In the genomic region with DNA sequence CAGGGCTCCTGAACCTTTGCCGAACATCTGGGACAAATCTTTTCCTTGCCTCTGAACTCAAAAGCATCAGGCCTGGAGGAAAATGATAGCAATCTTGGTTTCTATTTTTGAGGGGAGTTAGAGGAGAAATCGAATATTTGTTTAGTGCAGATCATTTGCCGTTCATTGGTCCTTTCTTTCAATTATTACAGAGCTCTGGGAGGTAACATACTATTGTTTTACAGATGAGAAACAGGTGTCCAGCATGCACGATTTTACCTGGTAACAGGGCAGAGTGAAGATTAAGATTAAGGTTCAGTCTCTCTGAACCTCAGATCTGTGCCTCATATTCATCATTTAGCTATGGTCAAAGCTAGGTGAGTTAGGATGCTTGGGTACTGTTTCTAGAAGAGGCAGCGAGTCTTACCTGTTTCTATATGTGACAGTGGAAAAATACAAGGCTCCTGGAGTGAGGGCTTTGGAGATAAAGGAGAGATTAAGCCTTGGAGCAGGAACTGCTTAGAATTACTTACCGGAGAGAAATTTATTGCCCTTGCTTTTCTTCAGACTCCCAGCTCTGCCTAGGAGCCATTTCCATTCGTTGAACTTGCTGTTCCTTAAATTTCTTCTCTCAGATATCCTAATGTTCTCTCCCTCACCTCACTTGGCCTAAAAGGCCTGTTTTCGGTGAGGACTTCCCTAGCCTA, we compare ENCODE assay signal across 8 cellular contexts. TPM values are rescaled to one million over a fixed set of nuclear protein-coding genes. Genes with fewer than 3 reads are reported as not detected.
DNase-seq lines count a peak whose midpoint lies in the region; ATAC-seq and TF ChIP-seq lines count a peak whose summit lies in the region.

No MANE protein-coding gene starts in this region.

- H3K36me3 ChIP-seq in HUES64 (ENCODE audit: insufficient read depth, low read length): peaks cover 31% of the 10 kb centered on the region
- H3K36me3 ChIP-seq in ectodermal cell (ENCODE audit: control insufficient read depth, insufficient read depth, low read length): peaks cover 9% of the 10 kb centered on the region
- H3K36me3 ChIP-seq in naive thymus-derived CD4-positive, alpha-beta T cell (ENCODE audit: control insufficient read depth in 2 of 3, insufficient read depth in 3 of 3, low read length in 3 of 3): peaks cover 0 to 30% (median 4%) of the 10 kb centered on the region in 3 experiments

- TF ChIP-seq CTCF in AG04449 (IDR thresholded peaks at IDR 0.05; ENCODE audit: insufficient read depth, low read length, missing control alignments): no peak

- intact Hi-C loops in naive thymus-derived CD4-positive, alpha-beta T cell (cut with micrococcal nuclease): no loop called here
- intact Hi-C loops in activated T-helper 2 cell treated with anti-CD3 and anti-CD28 coated beads, Interferon-gamma antibody, Interleukin-2, Interleukin-4, amounts not matched to agents 10 μg/mL and 5 μg/mL and 100 μg/mL, durations not matched to agents 14 hours and 24 hours and 36 hours (cut with micrococcal nuclease): no loop called here

- H3K27ac Mint-ChIP-seq in naive thymus-derived CD4-positive, alpha-beta T cell: peak overlapping the region in 3 of 9 donors; percentile 56 to 91 (median 88)
- H3K27ac Mint-ChIP-seq in activated T-helper 2 cell treated with anti-CD3 and anti-CD28 coated beads, Interferon-gamma antibody, Interleukin-2, Interleukin-4, amounts not matched to agents 10 μg/mL and 5 μg/mL and 100 μg/mL, durations not matched to agents 14 hours and 24 hours and 36 hours: no peak overlapping the region

- DNase-seq in AG04449 (ENCODE audit: low read depth, low spot score) (no peak), NCI-H748 (lab: John Stamatoyannopoulos, UW; ENCODE audit: unreplicated experiment) (no peak), SHP77 treated with DMSO at 0.1 percent for 48 hours (lab: John Stamatoyannopoulos, UW) (no peak)
- no peak for DNase-seq in naive thymus-derived CD4-positive, alpha-beta T cell
- no peak for DNase-seq in activated T-helper 2 cell treated with anti-CD3 and anti-CD28 coated beads, Interferon-gamma antibody, Interleukin-2, Interleukin-4, amounts not matched to agents 10 μg/mL and 5 μg/mL and 100 μg/mL, durations not matched to agents 14 hours and 24 hours and 36 hours (ENCODE audit: low spot score)

- H3K27me3 Mint-ChIP-seq in naive thymus-derived CD4-positive, alpha-beta T cell: no peaks in the 10 kb centered on the region
- H3K27me3 Mint-ChIP-seq in activated T-helper 2 cell treated with anti-CD3 and anti-CD28 coated beads, Interferon-gamma antibody, Interleukin-2, Interleukin-4, amounts not matched to agents 10 μg/mL and 5 μg/mL and 100 μg/mL, durations not matched to agents 14 hours and 24 hours and 36 hours (ENCODE audit: low read depth): no peaks in the 10 kb centered on the region

- ATAC-seq in naive thymus-derived CD4-positive, alpha-beta T cell: no peak
- ATAC-seq in GM21390 (IDR thresholded peaks at IDR 0.05; ENCODE audit: unreplicated experiment): no peak

- H3K4me3 Mint-ChIP-seq in naive thymus-derived CD4-positive, alpha-beta T cell: no peak overlapping the region
- H3K4me3 Mint-ChIP-seq in activated T-helper 2 cell treated with anti-CD3 and anti-CD28 coated beads, Interferon-gamma antibody, Interleukin-2, Interleukin-4, amounts not matched to agents 10 μg/mL and 5 μg/mL and 100 μg/mL, durations not matched to agents 14 hours and 24 hours and 36 hours (ENCODE audit: low read depth): no peak overlapping the region

- H3K9me3 ChIP-seq in HUES64 (ENCODE audit: insufficient read depth, low read depth, low read length) (no peaks in the 10 kb centered on the region), ectodermal cell (ENCODE audit: control insufficient read depth, low read length) (no peaks in the 10 kb centered on the region)
- no peaks in the 10 kb centered on the region for H3K9me3 ChIP-seq in naive thymus-derived CD4-positive, alpha-beta T cell (ENCODE audit: control insufficient read depth in 2 of 3, low read length in 3 of 3)

- H3K4me1 Mint-ChIP-seq in naive thymus-derived CD4-positive, alpha-beta T cell: peaks cover 44 to 60% (median 52%) of the 10 kb centered on the region in 7 donors
- H3K4me1 Mint-ChIP-seq in activated T-helper 2 cell treated with anti-CD3 and anti-CD28 coated beads, Interferon-gamma antibody, Interleukin-2, Interleukin-4, amounts not matched to agents 10 μg/mL and 5 μg/mL and 100 μg/mL, durations not matched to agents 14 hours and 24 hours and 36 hours (ENCODE audit: low read depth): peaks cover 49% of the 10 kb centered on the region

- H3K27me3 ChIP-seq in HUES64 (ENCODE audit: insufficient read depth, low read length) (no peaks in the 10 kb centered on the region), ectodermal cell (ENCODE audit: control insufficient read depth, insufficient read depth, low read length, poor library complexity, severe bottlenecking) (no peaks in the 10 kb centered on the region)
- no peaks in the 10 kb centered on the region for H3K27me3 ChIP-seq in naive thymus-derived CD4-positive, alpha-beta T cell (ENCODE audit: control insufficient read depth in 2 of 2, insufficient read depth in 2 of 2, low read length in 2 of 2)

- H3K36me3 Mint-ChIP-seq in naive thymus-derived CD4-positive, alpha-beta T cell: peaks cover 9 to 34% (median 21%) of the 10 kb centered on the region in 5 donors
- H3K36me3 Mint-ChIP-seq in activated T-helper 2 cell treated with anti-CD3 and anti-CD28 coated beads, Interferon-gamma antibody, Interleukin-2, Interleukin-4, amounts not matched to agents 10 μg/mL and 5 μg/mL and 100 μg/mL, durations not matched to agents 14 hours and 24 hours and 36 hours (ENCODE audit: low read depth): peaks cover 45% of the 10 kb centered on the region

- POLR2A ChIA-PET in AG04449 (lab: Yijun Ruan, JAX): interaction anchor here (0.6 to 1.4 kb wide), 2 partner anchors 17 to 26 kb away, joined by 3 to 5 read pairs; a partner anchor contains a TSS
- POLR2A ChIA-PET in naive thymus-derived CD4-positive, alpha-beta T cell (lab: Charles Lee): interaction anchor here (0.5 to 5.9 kb wide), 5 partner anchors 17 to 1059 kb away, joined by 3 to 74 read pairs (median 9); a partner anchor contains a TSS

- H3K9ac ChIP-seq in HUES64 (ENCODE audit: low read depth, low read length): peak overlapping the region; percentile 90

- peaks cover 0 to 3% (median 0%) of the 10 kb centered on the region in 11 donors for H3K9me3 Mint-ChIP-seq in naive thymus-derived CD4-positive, alpha-beta T cell
- no peaks in the 10 kb centered on the region for H3K9me3 Mint-ChIP-seq in activated T-helper 2 cell treated with anti-CD3 and anti-CD28 coated beads, Interferon-gamma antibody, Interleukin-2, Interleukin-4, amounts not matched to agents 10 μg/mL and 5 μg/mL and 100 μg/mL, durations not matched to agents 14 hours and 24 hours and 36 hours

- peak overlapping the region; percentile 95 for H3K4me3 ChIP-seq in AG04449 (ENCODE audit: low read depth, low read length)
- peak overlapping the region; percentile 84 for H3K4me3 ChIP-seq in HUES64 (ENCODE audit: low read length)
- H3K4me3 ChIP-seq in ectodermal cell (ENCODE audit: insufficient read depth, low read depth, low read length): peak overlapping the region; percentile 60
- peak overlapping the region; percentile 89 for H3K4me3 ChIP-seq in naive thymus-derived CD4-positive, alpha-beta T cell (ENCODE audit: low read length)

- H3K27ac ChIP-seq in HUES64 (ENCODE audit: low read depth, low read length): no peak overlapping the region
- no peak overlapping the region for H3K27ac ChIP-seq in ectodermal cell (ENCODE audit: insufficient read depth, low read depth, low read length, poor library complexity, severe bottlenecking)
- peak overlapping the region; percentile 98 for H3K27ac ChIP-seq in naive thymus-derived CD4-positive, alpha-beta T cell (ENCODE audit: low read depth, low read length)

- H3K4me1 ChIP-seq in HUES64 (ENCODE audit: insufficient read depth, low read length) (peaks cover 16% of the 10 kb centered on the region), ectodermal cell (ENCODE audit: control insufficient read depth, insufficient read depth, low read length) (peaks cover 9% of the 10 kb centered on the region)
- peaks cover 26 to 46% of the 10 kb centered on the region in 2 donors for H3K4me1 ChIP-seq in naive thymus-derived CD4-positive, alpha-beta T cell (ENCODE audit: control insufficient read depth in 2 of 2, insufficient read depth in 2 of 2, low read length in 2 of 2)

- CTCF ChIA-PET in AG04449 (lab: Yijun Ruan, JAX): interaction anchor here (0.8 to 9.6 kb wide), 7 partner anchors 21 to 109 kb away, joined by 3 to 69 read pairs (median 5); a partner anchor contains a TSS
- CTCF ChIA-PET in naive thymus-derived CD4-positive, alpha-beta T cell (lab: Charles Lee): interaction anchor here (1.2 to 2.7 kb wide), 2 partner anchors 41 to 43 kb away, joined by 3 to 12 read pairs; no protein-coding TSS in a partner anchor

- WGBS in HUES64: 51% methylated on average over 8 of the region's 8 CpGs
- 51 to 52% methylated on average over 8 of the region's 8 CpGs for WGBS in ectodermal cell, 2 experiments

RNA-seq across cellular contexts. Expression of a gene that starts 1.4 kb away (rescaled TPM):
- 84.7 TPM for polyA plus RNA-seq in HUES64 (2013, experiment 1 of 2)
- polyA plus RNA-seq in HUES64 (2013, experiment 2 of 2): 76.6 TPM
- polyA plus RNA-seq in ectodermal cell (2013, experiment 1 of 4): 120 TPM
- polyA plus RNA-seq in ectodermal cell (2013, experiment 2 of 4): 111 TPM
- polyA plus RNA-seq in ectodermal cell (2013, experiment 3 of 4): 81.7 TPM
- 100 TPM for polyA plus RNA-seq in ectodermal cell (2013, experiment 4 of 4)
- 10 to 100 TPM; 53.2 to 88.9 (median 61.7) TPM for total RNA-seq in naive thymus-derived CD4-positive, alpha-beta T cell
- polyA plus RNA-seq in naive thymus-derived CD4-positive, alpha-beta T cell: 10 to 100 TPM; 40.9 to 60.8 TPM
- 94.8 and 110 TPM in 2 replicates for total RNA-seq in activated T-helper 2 cell treated with anti-CD3 and anti-CD28 coated beads, Interferon-gamma antibody, Interleukin-2, Interleukin-4, amounts not matched to agents 10 μg/mL and 5 μg/mL and 100 μg/mL, durations not matched to agents 14 hours and 24 hours and 36 hours

RNA-seq across cellular contexts. Expression of a gene that starts 17.3 kb away (rescaled TPM):
- 256 TPM for polyA plus RNA-seq in HUES64 (2013, experiment 1 of 2)
- 262 TPM for polyA plus RNA-seq in HUES64 (2013, experiment 2 of 2)
- 528 TPM for polyA plus RNA-seq in ectodermal cell (2013, experiment 1 of 4)
- 490 TPM for polyA plus RNA-seq in ectodermal cell (2013, experiment 2 of 4)
- 359 TPM for polyA plus RNA-seq in ectodermal cell (2013, experiment 3 of 4)
- 394 TPM for polyA plus RNA-seq in ectodermal cell (2013, experiment 4 of 4)
- total RNA-seq in naive thymus-derived CD4-positive, alpha-beta T cell: 100 to 1,000 TPM in 1 of 5 experiments, 10 to 100 TPM in 4; 64.1 to 224 (median 91.2) TPM
- polyA plus RNA-seq in naive thymus-derived CD4-positive, alpha-beta T cell: 10 to 100 TPM; 25.0 to 39.3 TPM
- total RNA-seq in activated T-helper 2 cell treated with anti-CD3 and anti-CD28 coated beads, Interferon-gamma antibody, Interleukin-2, Interleukin-4, amounts not matched to agents 10 μg/mL and 5 μg/mL and 100 μg/mL, durations not matched to agents 14 hours and 24 hours and 36 hours: 359 and 360 TPM in 2 replicates

RNA-seq across cellular contexts. Expression of a gene that starts 27.9 kb away (rescaled TPM):
- polyA plus RNA-seq in HUES64 (2013, experiment 1 of 2): 28.7 TPM
- 31.2 TPM for polyA plus RNA-seq in HUES64 (2013, experiment 2 of 2)
- 30.4 TPM for polyA plus RNA-seq in ectodermal cell (2013, experiment 1 of 4)
- 35.6 TPM for polyA plus RNA-seq in ectodermal cell (2013, experiment 2 of 4)
- polyA plus RNA-seq in ectodermal cell (2013, experiment 3 of 4): 32.6 TPM
- 33.5 TPM for polyA plus RNA-seq in ectodermal cell (2013, experiment 4 of 4)
- 10 to 100 TPM; 19.1 to 68.9 (median 47.2) TPM for total RNA-seq in naive thymus-derived CD4-positive, alpha-beta T cell
- 10 to 100 TPM; 86.3 to 98.0 TPM for polyA plus RNA-seq in naive thymus-derived CD4-positive, alpha-beta T cell
- 116 and 124 TPM in 2 replicates for total RNA-seq in activated T-helper 2 cell treated with anti-CD3 and anti-CD28 coated beads, Interferon-gamma antibody, Interleukin-2, Interleukin-4, amounts not matched to agents 10 μg/mL and 5 μg/mL and 100 μg/mL, durations not matched to agents 14 hours and 24 hours and 36 hours

RNA-seq across cellular contexts. Expression of a gene that starts 40.2 kb away (rescaled TPM):
- 44.6 TPM for polyA plus RNA-seq in HUES64 (2013, experiment 1 of 2)
- 37.2 TPM for polyA plus RNA-seq in HUES64 (2013, experiment 2 of 2)
- polyA plus RNA-seq in ectodermal cell (2013, experiment 1 of 4): 53.3 TPM
- polyA plus RNA-seq in ectodermal cell (2013, experiment 2 of 4): 51.6 TPM
- polyA plus RNA-seq in ectodermal cell (2013, experiment 3 of 4): 30.4 TPM
- 36.2 TPM for polyA plus RNA-seq in ectodermal cell (2013, experiment 4 of 4)
- total RNA-seq in naive thymus-derived CD4-positive, alpha-beta T cell: 10 to 100 TPM; 44.7 to 59.9 (median 53.9) TPM
- 10 to 100 TPM; 15.3 to 20.6 TPM for polyA plus RNA-seq in naive thymus-derived CD4-positive, alpha-beta T cell
- total RNA-seq in activated T-helper 2 cell treated with anti-CD3 and anti-CD28 coated beads, Interferon-gamma antibody, Interleukin-2, Interleukin-4, amounts not matched to agents 10 μg/mL and 5 μg/mL and 100 μg/mL, durations not matched to agents 14 hours and 24 hours and 36 hours: 52.2 and 57.4 TPM in 2 replicates

RNA-seq across cellular contexts. Expression of a gene that starts 40.5 kb away (rescaled TPM):
- polyA plus RNA-seq in HUES64 (2013, experiment 1 of 2): 15.7 TPM
- 22.1 TPM for polyA plus RNA-seq in HUES64 (2013, experiment 2 of 2)
- 36.4 TPM for polyA plus RNA-seq in ectodermal cell (2013, experiment 1 of 4)
- polyA plus RNA-seq in ectodermal cell (2013, experiment 2 of 4): 38.3 TPM
- polyA plus RNA-seq in ectodermal cell (2013, experiment 3 of 4): 38.8 TPM
- 44.8 TPM for polyA plus RNA-seq in ectodermal cell (2013, experiment 4 of 4)
- 10 to 100 TPM; 16.0 to 29.8 (median 29.1) TPM for total RNA-seq in naive thymus-derived CD4-positive, alpha-beta T cell
- polyA plus RNA-seq in naive thymus-derived CD4-positive, alpha-beta T cell: 1 to 10 TPM; 4.4 to 5.1 TPM
- total RNA-seq in activated T-helper 2 cell treated with anti-CD3 and anti-CD28 coated beads, Interferon-gamma antibody, Interleukin-2, Interleukin-4, amounts not matched to agents 10 μg/mL and 5 μg/mL and 100 μg/mL, durations not matched to agents 14 hours and 24 hours and 36 hours: 37.3 and 45.2 TPM in 2 replicates
